ENCODE assay signal across 1 cellular context in the genomic region with DNA sequence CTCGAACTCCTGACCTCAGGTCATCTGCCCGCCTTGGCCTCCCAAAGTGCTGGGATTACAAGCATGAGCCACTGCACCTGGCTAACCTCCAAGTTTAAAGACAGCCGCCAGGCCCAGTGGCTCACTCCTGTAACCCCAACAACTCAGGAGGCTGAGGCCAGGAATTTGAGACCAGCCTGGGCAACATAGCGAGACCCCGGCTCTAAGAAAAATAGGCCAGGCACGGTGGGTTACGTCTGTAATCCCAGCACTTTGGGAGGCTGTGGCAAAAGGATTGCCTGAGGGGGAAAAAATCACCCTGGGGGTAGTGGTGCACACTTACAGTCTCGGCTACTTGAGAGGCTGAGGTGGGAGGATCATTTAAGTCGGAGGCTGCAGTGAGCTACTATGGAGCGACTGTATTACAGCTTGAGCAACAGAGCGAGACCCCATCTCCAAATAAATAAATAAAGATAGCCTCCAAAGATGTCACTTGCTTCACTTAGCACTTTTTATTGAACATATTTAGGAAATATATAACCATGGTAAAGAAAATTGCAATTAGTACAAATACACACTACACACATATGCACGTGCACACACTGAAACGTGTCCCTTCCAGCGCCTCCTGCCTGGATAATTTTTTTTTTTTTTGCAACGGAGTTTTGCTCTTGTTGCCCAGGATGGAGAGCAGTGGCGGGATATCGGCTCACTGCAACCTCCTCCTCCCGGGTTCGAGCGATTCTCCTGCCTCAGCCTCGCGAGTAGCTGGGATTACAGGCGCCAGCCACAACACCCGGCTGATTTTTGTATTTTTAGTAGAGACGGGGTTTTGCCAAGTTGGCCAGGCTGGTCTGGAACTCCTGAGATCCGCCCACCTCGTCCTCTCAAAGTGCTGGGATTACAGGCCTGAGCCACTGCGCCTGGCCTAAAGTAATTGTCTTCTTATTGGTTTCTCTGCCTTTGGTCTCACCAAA.
TF ChIP-seq lines count a peak whose summit lies in the region.

No MANE protein-coding gene starts in this region.

TF ChIP-seq in GM23338, 12 proteins besides CTCF, POLR2A, EP300 and RAD21:
- TF ChIP-seq, protein P1, sequence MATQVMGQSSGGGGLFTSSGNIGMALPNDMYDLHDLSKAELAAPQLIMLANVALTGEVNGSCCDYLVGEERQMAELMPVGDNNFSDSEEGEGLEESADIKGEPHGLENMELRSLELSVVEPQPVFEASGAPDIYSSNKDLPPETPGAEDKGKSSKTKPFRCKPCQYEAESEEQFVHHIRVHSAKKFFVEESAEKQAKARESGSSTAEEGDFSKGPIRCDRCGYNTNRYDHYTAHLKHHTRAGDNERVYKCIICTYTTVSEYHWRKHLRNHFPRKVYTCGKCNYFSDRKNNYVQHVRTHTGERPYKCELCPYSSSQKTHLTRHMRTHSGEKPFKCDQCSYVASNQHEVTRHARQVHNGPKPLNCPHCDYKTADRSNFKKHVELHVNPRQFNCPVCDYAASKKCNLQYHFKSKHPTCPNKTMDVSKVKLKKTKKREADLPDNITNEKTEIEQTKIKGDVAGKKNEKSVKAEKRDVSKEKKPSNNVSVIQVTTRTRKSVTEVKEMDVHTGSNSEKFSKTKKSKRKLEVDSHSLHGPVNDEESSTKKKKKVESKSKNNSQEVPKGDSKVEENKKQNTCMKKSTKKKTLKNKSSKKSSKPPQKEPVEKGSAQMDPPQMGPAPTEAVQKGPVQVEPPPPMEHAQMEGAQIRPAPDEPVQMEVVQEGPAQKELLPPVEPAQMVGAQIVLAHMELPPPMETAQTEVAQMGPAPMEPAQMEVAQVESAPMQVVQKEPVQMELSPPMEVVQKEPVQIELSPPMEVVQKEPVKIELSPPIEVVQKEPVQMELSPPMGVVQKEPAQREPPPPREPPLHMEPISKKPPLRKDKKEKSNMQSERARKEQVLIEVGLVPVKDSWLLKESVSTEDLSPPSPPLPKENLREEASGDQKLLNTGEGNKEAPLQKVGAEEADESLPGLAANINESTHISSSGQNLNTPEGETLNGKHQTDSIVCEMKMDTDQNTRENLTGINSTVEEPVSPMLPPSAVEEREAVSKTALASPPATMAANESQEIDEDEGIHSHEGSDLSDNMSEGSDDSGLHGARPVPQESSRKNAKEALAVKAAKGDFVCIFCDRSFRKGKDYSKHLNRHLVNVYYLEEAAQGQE (IDR thresholded peaks at IDR 0.05; ENCODE audit: unreplicated experiment) = no peak
- TF ChIP-seq, protein P2, sequence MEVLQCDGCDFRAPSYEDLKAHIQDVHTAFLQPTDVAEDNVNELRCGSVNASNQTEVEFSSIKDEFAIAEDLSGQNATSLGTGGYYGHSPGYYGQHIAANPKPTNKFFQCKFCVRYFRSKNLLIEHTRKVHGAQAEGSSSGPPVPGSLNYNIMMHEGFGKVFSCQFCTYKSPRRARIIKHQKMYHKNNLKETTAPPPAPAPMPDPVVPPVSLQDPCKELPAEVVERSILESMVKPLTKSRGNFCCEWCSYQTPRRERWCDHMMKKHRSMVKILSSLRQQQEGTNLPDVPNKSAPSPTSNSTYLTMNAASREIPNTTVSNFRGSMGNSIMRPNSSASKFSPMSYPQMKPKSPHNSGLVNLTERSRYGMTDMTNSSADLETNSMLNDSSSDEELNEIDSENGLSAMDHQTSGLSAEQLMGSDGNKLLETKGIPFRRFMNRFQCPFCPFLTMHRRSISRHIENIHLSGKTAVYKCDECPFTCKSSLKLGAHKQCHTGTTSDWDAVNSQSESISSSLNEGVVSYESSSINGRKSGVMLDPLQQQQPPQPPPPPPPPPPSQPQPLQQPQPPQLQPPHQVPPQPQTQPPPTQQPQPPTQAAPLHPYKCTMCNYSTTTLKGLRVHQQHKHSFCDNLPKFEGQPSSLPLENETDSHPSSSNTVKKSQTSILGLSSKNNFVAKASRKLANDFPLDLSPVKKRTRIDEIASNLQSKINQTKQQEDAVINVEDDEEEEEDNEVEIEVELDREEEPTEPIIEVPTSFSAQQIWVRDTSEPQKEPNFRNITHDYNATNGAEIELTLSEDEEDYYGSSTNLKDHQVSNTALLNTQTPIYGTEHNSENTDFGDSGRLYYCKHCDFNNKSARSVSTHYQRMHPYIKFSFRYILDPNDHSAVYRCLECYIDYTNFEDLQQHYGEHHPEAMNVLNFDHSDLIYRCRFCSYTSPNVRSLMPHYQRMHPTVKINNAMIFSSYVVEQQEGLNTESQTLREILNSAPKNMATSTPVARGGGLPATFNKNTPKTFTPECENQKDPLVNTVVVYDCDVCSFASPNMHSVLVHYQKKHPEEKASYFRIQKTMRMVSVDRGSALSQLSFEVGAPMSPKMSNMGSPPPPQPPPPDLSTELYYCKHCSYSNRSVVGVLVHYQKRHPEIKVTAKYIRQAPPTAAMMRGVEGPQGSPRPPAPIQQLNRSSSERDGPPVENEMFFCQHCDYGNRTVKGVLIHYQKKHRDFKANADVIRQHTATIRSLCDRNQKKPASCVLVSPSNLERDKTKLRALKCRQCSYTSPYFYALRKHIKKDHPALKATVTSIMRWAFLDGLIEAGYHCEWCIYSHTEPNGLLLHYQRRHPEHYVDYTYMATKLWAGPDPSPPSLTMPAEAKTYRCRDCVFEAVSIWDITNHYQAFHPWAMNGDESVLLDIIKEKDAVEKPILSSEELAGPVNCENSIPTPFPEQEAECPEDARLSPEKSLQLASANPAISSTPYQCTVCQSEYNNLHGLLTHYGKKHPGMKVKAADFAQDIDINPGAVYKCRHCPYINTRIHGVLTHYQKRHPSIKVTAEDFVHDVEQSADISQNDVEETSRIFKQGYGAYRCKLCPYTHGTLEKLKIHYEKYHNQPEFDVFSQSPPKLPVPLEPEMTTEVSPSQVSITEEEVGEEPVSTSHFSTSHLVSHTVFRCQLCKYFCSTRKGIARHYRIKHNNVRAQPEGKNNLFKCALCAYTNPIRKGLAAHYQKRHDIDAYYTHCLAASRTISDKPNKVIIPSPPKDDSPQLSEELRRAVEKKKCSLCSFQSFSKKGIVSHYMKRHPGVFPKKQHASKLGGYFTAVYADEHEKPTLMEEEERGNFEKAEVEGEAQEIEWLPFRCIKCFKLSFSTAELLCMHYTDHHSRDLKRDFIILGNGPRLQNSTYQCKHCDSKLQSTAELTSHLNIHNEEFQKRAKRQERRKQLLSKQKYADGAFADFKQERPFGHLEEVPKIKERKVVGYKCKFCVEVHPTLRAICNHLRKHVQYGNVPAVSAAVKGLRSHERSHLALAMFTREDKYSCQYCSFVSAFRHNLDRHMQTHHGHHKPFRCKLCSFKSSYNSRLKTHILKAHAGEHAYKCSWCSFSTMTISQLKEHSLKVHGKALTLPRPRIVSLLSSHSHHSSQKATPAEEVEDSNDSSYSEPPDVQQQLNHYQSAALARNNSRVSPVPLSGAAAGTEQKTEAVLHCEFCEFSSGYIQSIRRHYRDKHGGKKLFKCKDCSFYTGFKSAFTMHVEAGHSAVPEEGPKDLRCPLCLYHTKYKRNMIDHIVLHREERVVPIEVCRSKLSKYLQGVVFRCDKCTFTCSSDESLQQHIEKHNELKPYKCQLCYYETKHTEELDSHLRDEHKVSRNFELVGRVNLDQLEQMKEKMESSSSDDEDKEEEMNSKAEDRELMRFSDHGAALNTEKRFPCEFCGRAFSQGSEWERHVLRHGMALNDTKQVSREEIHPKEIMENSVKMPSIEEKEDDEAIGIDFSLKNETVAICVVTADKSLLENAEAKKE (CRISPR knock-in tag; IDR thresholded peaks at IDR 0.05) = no peak
- TF ChIP-seq CREB1 (CRISPR knock-in tag; IDR thresholded peaks at IDR 0.05; ENCODE audit: low read depth) = no peak
- no peak for TF ChIP-seq STAT1 (IDR thresholded peaks at IDR 0.05; ENCODE audit: unreplicated experiment)
- TF ChIP-seq ZNF114 (CRISPR knock-in tag; IDR thresholded peaks at IDR 0.05) = no peak
- TF ChIP-seq EZH2phosphoT487 (IDR thresholded peaks at IDR 0.05; ENCODE audit: unreplicated experiment) = no peak
- TF ChIP-seq ZNF331 (CRISPR knock-in tag; IDR thresholded peaks at IDR 0.05; ENCODE audit: low read depth) = no peak
- TF ChIP-seq EZH2 (IDR thresholded peaks at IDR 0.05; ENCODE audit: low read depth, unreplicated experiment) = no peak
- TF ChIP-seq, protein P3, sequence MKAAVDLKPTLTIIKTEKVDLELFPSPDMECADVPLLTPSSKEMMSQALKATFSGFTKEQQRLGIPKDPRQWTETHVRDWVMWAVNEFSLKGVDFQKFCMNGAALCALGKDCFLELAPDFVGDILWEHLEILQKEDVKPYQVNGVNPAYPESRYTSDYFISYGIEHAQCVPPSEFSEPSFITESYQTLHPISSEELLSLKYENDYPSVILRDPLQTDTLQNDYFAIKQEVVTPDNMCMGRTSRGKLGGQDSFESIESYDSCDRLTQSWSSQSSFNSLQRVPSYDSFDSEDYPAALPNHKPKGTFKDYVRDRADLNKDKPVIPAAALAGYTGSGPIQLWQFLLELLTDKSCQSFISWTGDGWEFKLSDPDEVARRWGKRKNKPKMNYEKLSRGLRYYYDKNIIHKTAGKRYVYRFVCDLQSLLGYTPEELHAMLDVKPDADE (IDR thresholded peaks at IDR 0.05) = no peak
- no peak for TF ChIP-seq POLR2AphosphoS5 (IDR thresholded peaks at IDR 0.05; ENCODE audit: low read depth)
- TF ChIP-seq NANOG (IDR thresholded peaks at IDR 0.05; ENCODE audit: borderline replicate concordance) = no peak
- TF ChIP-seq JUNB (IDR thresholded peaks at IDR 0.05; ENCODE audit: unreplicated experiment) = no peak
